Comparison of ENCODE assay signal across 1 cellular context in genomic region chr2:38601463-38602135, GRCh38.
TF ChIP-seq lines count a peak whose summit lies in the region.

No MANE protein-coding gene starts in this region.

TF ChIP-seq in HepG2, 621 proteins besides CTCF, POLR2A, EP300 and RAD21 (continued from another document and continues in another):
- TF ChIP-seq, protein P1, sequence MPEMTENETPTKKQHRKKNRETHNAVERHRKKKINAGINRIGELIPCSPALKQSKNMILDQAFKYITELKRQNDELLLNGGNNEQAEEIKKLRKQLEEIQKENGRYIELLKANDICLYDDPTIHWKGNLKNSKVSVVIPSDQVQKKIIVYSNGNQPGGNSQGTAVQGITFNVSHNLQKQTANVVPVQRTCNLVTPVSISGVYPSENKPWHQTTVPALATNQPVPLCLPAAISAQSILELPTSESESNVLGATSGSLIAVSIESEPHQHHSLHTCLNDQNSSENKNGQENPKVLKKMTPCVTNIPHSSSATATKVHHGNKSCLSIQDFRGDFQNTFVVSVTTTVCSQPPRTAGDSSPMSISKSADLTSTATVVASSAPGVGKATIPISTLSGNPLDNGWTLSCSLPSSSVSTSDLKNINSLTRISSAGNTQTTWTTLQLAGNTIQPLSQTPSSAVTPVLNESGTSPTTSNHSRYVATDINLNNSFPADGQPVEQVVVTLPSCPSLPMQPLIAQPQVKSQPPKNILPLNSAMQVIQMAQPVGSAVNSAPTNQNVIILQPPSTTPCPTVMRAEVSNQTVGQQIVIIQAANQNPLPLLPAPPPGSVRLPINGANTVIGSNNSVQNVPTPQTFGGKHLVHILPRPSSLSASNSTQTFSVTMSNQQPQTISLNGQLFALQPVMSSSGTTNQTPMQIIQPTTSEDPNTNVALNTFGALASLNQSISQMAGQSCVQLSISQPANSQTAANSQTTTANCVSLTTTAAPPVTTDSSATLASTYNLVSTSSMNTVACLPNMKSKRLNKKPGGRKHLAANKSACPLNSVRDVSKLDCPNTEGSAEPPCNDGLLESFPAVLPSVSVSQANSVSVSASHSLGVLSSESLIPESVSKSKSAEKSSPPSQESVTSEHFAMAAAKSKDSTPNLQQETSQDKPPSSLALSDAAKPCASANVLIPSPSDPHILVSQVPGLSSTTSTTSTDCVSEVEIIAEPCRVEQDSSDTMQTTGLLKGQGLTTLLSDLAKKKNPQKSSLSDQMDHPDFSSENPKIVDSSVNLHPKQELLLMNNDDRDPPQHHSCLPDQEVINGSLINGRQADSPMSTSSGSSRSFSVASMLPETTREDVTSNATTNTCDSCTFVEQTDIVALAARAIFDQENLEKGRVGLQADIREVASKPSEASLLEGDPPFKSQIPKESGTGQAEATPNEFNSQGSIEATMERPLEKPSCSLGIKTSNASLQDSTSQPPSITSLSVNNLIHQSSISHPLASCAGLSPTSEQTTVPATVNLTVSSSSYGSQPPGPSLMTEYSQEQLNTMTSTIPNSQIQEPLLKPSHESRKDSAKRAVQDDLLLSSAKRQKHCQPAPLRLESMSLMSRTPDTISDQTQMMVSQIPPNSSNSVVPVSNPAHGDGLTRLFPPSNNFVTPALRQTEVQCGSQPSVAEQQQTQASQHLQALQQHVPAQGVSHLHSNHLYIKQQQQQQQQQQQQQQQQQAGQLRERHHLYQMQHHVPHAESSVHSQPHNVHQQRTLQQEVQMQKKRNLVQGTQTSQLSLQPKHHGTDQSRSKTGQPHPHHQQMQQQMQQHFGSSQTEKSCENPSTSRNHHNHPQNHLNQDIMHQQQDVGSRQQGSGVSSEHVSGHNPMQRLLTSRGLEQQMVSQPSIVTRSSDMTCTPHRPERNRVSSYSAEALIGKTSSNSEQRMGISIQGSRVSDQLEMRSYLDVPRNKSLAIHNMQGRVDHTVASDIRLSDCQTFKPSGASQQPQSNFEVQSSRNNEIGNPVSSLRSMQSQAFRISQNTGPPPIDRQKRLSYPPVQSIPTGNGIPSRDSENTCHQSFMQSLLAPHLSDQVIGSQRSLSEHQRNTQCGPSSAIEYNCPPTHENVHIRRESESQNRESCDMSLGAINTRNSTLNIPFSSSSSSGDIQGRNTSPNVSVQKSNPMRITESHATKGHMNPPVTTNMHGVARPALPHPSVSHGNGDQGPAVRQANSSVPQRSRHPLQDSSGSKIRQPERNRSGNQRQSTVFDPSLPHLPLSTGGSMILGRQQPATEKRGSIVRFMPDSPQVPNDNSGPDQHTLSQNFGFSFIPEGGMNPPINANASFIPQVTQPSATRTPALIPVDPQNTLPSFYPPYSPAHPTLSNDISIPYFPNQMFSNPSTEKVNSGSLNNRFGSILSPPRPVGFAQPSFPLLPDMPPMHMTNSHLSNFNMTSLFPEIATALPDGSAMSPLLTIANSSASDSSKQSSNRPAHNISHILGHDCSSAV (CRISPR knock-in tag; IDR thresholded peaks at IDR 0.05; ENCODE audit: borderline replicate concordance) = no peak
- no peak for TF ChIP-seq ZNF101 (CRISPR knock-in tag; IDR thresholded peaks at IDR 0.05; ENCODE audit: borderline replicate concordance, low read depth)
- TF ChIP-seq ZNF841 (CRISPR knock-in tag; IDR thresholded peaks at IDR 0.05; ENCODE audit: borderline replicate concordance) = no peak
- TF ChIP-seq ZNF883 (CRISPR knock-in tag; IDR thresholded peaks at IDR 0.05; ENCODE audit: not compliant biosample characterization) = no peak
- no peak for TF ChIP-seq ZNF878 (CRISPR knock-in tag; IDR thresholded peaks at IDR 0.05)
- TF ChIP-seq NPAS2 (CRISPR knock-in tag; IDR thresholded peaks at IDR 0.05; ENCODE audit: borderline replicate concordance) = no peak
- TF ChIP-seq ZNF850 (CRISPR knock-in tag; conservative IDR thresholded peaks at IDR 0.05) = no peak
- TF ChIP-seq GTF2F1 (IDR thresholded peaks at IDR 0.05; ENCODE audit: low read length) = no peak
- TF ChIP-seq RBM39 (IDR thresholded peaks at IDR 0.05; ENCODE audit: low read depth, low read length, poor library complexity, severe bottlenecking) = no peak
- TF ChIP-seq ZBTB43 (CRISPR knock-in tag; conservative IDR thresholded peaks at IDR 0.05) = 0 out of 2 replicates have a peak, but pooled peaks have one; percentile 18
- TF ChIP-seq, protein P2, sequence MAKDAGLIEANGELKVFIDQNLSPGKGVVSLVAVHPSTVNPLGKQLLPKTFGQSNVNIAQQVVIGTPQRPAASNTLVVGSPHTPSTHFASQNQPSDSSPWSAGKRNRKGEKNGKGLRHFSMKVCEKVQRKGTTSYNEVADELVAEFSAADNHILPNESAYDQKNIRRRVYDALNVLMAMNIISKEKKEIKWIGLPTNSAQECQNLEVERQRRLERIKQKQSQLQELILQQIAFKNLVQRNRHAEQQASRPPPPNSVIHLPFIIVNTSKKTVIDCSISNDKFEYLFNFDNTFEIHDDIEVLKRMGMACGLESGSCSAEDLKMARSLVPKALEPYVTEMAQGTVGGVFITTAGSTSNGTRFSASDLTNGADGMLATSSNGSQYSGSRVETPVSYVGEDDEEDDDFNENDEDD (CRISPR knock-in tag; IDR thresholded peaks at IDR 0.05; ENCODE audit: borderline replicate concordance) = no peak
- TF ChIP-seq DMAP1 (CRISPR knock-in tag; IDR thresholded peaks at IDR 0.05) = no peak
- TF ChIP-seq, protein P3, sequence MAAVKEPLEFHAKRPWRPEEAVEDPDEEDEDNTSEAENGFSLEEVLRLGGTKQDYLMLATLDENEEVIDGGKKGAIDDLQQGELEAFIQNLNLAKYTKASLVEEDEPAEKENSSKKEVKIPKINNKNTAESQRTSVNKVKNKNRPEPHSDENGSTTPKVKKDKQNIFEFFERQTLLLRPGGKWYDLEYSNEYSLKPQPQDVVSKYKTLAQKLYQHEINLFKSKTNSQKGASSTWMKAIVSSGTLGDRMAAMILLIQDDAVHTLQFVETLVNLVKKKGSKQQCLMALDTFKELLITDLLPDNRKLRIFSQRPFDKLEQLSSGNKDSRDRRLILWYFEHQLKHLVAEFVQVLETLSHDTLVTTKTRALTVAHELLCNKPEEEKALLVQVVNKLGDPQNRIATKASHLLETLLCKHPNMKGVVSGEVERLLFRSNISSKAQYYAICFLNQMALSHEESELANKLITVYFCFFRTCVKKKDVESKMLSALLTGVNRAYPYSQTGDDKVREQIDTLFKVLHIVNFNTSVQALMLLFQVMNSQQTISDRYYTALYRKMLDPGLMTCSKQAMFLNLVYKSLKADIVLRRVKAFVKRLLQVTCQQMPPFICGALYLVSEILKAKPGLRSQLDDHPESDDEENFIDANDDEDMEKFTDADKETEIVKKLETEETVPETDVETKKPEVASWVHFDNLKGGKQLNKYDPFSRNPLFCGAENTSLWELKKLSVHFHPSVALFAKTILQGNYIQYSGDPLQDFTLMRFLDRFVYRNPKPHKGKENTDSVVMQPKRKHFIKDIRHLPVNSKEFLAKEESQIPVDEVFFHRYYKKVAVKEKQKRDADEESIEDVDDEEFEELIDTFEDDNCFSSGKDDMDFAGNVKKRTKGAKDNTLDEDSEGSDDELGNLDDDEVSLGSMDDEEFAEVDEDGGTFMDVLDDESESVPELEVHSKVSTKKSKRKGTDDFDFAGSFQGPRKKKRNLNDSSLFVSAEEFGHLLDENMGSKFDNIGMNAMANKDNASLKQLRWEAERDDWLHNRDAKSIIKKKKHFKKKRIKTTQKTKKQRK (IDR thresholded peaks at IDR 0.05; ENCODE audit: low read length) = no peak
- no peak for TF ChIP-seq SP4 (CRISPR knock-in tag; IDR thresholded peaks at IDR 0.05)
- TF ChIP-seq SIX1 (CRISPR knock-in tag; IDR thresholded peaks at IDR 0.05; ENCODE audit: borderline replicate concordance) = no peak
- no peak for TF ChIP-seq RFX1 (IDR thresholded peaks at IDR 0.05)
- no peak for TF ChIP-seq SPEN (CRISPR knock-in tag; IDR thresholded peaks at IDR 0.05; ENCODE audit: low read depth)
- TF ChIP-seq GATAD1 (CRISPR knock-in tag; IDR thresholded peaks at IDR 0.05) = no peak
- TF ChIP-seq ZNF790 (CRISPR knock-in tag; IDR thresholded peaks at IDR 0.05; ENCODE audit: borderline replicate concordance) = no peak
- TF ChIP-seq MLLT10 (CRISPR knock-in tag; IDR thresholded peaks at IDR 0.05) = peak; percentile 68; the same call in 1 of the 2 replicates
- no peak for TF ChIP-seq ARID2 (CRISPR knock-in tag; IDR thresholded peaks at IDR 0.05; ENCODE audit: borderline replicate concordance)
- peak; percentile 35; the same call in 1 of the 2 replicates for TF ChIP-seq NKX3-1 (CRISPR knock-in tag; IDR thresholded peaks at IDR 0.05)
- TF ChIP-seq ZNF292 (CRISPR knock-in tag; IDR thresholded peaks at IDR 0.05; ENCODE audit: borderline replicate concordance, low read depth) = no peak
- TF ChIP-seq, protein P4, sequence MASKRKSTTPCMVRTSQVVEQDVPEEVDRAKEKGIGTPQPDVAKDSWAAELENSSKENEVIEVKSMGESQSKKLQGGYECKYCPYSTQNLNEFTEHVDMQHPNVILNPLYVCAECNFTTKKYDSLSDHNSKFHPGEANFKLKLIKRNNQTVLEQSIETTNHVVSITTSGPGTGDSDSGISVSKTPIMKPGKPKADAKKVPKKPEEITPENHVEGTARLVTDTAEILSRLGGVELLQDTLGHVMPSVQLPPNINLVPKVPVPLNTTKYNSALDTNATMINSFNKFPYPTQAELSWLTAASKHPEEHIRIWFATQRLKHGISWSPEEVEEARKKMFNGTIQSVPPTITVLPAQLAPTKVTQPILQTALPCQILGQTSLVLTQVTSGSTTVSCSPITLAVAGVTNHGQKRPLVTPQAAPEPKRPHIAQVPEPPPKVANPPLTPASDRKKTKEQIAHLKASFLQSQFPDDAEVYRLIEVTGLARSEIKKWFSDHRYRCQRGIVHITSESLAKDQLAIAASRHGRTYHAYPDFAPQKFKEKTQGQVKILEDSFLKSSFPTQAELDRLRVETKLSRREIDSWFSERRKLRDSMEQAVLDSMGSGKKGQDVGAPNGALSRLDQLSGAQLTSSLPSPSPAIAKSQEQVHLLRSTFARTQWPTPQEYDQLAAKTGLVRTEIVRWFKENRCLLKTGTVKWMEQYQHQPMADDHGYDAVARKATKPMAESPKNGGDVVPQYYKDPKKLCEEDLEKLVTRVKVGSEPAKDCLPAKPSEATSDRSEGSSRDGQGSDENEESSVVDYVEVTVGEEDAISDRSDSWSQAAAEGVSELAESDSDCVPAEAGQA (IDR thresholded peaks at IDR 0.05; ENCODE audit: low read depth) = no peak
- TF ChIP-seq, protein P4 (CRISPR knock-in tag; IDR thresholded peaks at IDR 0.05; ENCODE audit: borderline replicate concordance) = no peak
- TF ChIP-seq GMEB1 (CRISPR knock-in tag; IDR thresholded peaks at IDR 0.05; ENCODE audit: borderline replicate concordance) = no peak
- TF ChIP-seq ZNF224 (CRISPR knock-in tag; IDR thresholded peaks at IDR 0.05) = no peak
- no peak for TF ChIP-seq MAFG (CRISPR knock-in tag; IDR thresholded peaks at IDR 0.05)
- TF ChIP-seq, protein P5, sequence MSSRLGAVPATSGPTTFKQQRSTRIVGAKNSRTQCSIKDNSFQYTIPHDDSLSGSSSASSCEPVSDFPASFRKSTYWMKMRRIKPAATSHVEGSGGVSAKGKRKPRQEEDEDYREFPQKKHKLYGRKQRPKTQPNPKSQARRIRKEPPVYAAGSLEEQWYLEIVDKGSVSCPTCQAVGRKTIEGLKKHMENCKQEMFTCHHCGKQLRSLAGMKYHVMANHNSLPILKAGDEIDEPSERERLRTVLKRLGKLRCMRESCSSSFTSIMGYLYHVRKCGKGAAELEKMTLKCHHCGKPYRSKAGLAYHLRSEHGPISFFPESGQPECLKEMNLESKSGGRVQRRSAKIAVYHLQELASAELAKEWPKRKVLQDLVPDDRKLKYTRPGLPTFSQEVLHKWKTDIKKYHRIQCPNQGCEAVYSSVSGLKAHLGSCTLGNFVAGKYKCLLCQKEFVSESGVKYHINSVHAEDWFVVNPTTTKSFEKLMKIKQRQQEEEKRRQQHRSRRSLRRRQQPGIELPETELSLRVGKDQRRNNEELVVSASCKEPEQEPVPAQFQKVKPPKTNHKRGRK (CRISPR knock-in tag; IDR thresholded peaks at IDR 0.05) = no peak
- TF ChIP-seq ZNF12 (CRISPR knock-in tag; IDR thresholded peaks at IDR 0.05) = no peak
- TF ChIP-seq BRCA1 (CRISPR knock-in tag; IDR thresholded peaks at IDR 0.05) = no peak
- no peak for TF ChIP-seq MTA1 (CRISPR knock-in tag; IDR thresholded peaks at IDR 0.05; ENCODE audit: borderline replicate concordance)
- TF ChIP-seq KDM5A (IDR thresholded peaks at IDR 0.05; ENCODE audit: borderline replicate concordance, low read length) = no peak; the same call in 1 of the 2 replicates
